In the genomic region with DNA sequence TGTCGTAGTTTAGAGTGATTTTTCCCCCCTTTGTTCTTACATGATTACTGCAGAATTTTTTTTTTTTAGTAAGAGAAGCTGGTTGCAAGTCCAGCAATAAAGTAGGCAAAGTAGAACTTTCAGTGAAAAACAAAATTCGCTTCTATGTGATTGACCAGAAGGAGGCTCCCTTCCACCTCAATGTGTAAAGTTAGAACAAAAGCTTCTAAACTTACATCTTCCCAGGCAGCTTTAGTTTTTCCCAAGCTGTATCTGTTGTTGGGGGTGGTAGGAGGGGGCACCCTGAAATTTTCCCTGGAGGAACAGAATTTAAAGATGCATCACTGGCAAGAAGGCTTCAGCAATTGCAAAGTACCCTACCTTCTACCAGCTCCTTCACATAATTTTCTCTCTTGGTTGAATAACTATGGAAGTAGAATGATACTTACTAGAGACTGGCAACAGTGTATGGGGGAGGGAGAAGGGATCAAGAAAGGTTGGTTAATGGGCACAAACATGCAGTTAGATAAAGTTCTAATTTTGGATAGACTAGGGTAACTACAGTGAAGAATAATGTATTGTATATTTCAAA, we compare ENCODE assay signal across 10 cellular contexts.
A peak's percentile ranks its signal among the peaks of the same experiment; 100 is the strongest.
DNase-seq lines count a peak whose midpoint lies in the region; TF ChIP-seq lines count a peak whose summit lies in the region.
"Had no signal": no experiment of that assay in that cellular context is flagged by ENCODE, and none has a peak within 500 bp of the region (broad histone marks: within the 10 kb centered on the region; RNA-seq: fewer than 3 reads in every experiment).

No MANE protein-coding gene starts in this region.

- H3K27ac Mint-ChIP-seq in glutamatergic neuron (ENCODE audit: unreplicated experiment) = no peak overlapping the region
- H3K27ac Mint-ChIP-seq in activated CD4-positive, alpha-beta memory T cell treated with anti-CD3 and anti-CD28 coated beads, Interleukin-2, amount 10 ng/mL, durations not matched to agents 7 days and 5 days = no peak overlapping the region
- H3K27ac Mint-ChIP-seq: CD4-positive, CD25-positive, alpha-beta regulatory T cell had no signal

- peaks cover 6% of the 10 kb centered on the region for H3K4me1 Mint-ChIP-seq in glutamatergic neuron (ENCODE audit: low read depth, unreplicated experiment)
- H3K4me1 Mint-ChIP-seq in activated CD4-positive, alpha-beta memory T cell treated with anti-CD3 and anti-CD28 coated beads, Interleukin-2, amount 10 ng/mL, durations not matched to agents 7 days and 5 days = no peaks in the 10 kb centered on the region
- H3K4me1 Mint-ChIP-seq: CD4-positive, CD25-positive, alpha-beta regulatory T cell had no signal

- DNase-seq in NCI-H2227 (lab: John Stamatoyannopoulos, UW; ENCODE audit: unreplicated experiment) = peak; percentile 14
- no peak for DNase-seq in NCI-H2227 treated with DMSO at 0.1 percent for 48 hours (lab: John Stamatoyannopoulos, UW)
- peak; percentile 37 for DNase-seq in RPMI7951 (ENCODE audit: low read depth)
- DNase-seq in glutamatergic neuron = no peak
- peak; percentile 51 for DNase-seq in smooth muscle cell of the brain vasculature (ENCODE audit: low read depth, low spot score)
- DNase-seq in stimulated activated CD4-positive, alpha-beta T cell treated with anti-CD3 and anti-CD28 coated beads, Interleukin-4, amount 100 ng/mL, for 24 hours = no peak
- no peak for DNase-seq in activated CD4-positive, alpha-beta memory T cell treated with anti-CD3 and anti-CD28 coated beads, Interleukin-2, amount 10 ng/mL, durations not matched to agents 7 days and 5 days
- no peak for DNase-seq in NK-92 treated with Interleukin-12 subunit alpha and Interleukin-12 subunit beta, amount 100 ng/mL, for 24 hours (lab: John Stamatoyannopoulos, UW)
- DNase-seq: CD4-positive, CD25-positive, alpha-beta regulatory T cell; NCI-H2171 had no signal

- TF ChIP-seq CTCF in glutamatergic neuron (IDR thresholded peaks at IDR 0.05; ENCODE audit: partially characterized antibody, unreplicated experiment) = peak; percentile 28

- CTCF ChIA-PET in activated CD4-positive, alpha-beta memory T cell treated with anti-CD3 and anti-CD28 coated beads, Interleukin-2, amount 10 ng/mL, durations not matched to agents 7 days and 5 days (lab: Charles Lee) = no interaction called here

- no peaks in the 10 kb centered on the region for H3K27me3 Mint-ChIP-seq in glutamatergic neuron (ENCODE audit: unreplicated experiment)
- no peaks in the 10 kb centered on the region for H3K27me3 Mint-ChIP-seq in activated CD4-positive, alpha-beta memory T cell treated with anti-CD3 and anti-CD28 coated beads, Interleukin-2, amount 10 ng/mL, durations not matched to agents 7 days and 5 days
- H3K27me3 Mint-ChIP-seq: CD4-positive, CD25-positive, alpha-beta regulatory T cell had no signal

- POLR2A ChIA-PET in activated CD4-positive, alpha-beta memory T cell treated with anti-CD3 and anti-CD28 coated beads, Interleukin-2, amount 10 ng/mL, durations not matched to agents 7 days and 5 days (lab: Charles Lee) = no interaction called here

- no peaks in the 10 kb centered on the region for H3K36me3 Mint-ChIP-seq in glutamatergic neuron (ENCODE audit: unreplicated experiment)
- no peaks in the 10 kb centered on the region for H3K36me3 Mint-ChIP-seq in activated CD4-positive, alpha-beta memory T cell treated with anti-CD3 and anti-CD28 coated beads, Interleukin-2, amount 10 ng/mL, durations not matched to agents 7 days and 5 days (ENCODE audit: low read depth)
- H3K36me3 Mint-ChIP-seq: CD4-positive, CD25-positive, alpha-beta regulatory T cell had no signal

- H3K4me3 Mint-ChIP-seq in glutamatergic neuron (ENCODE audit: unreplicated experiment) = no peak overlapping the region
- H3K4me3 Mint-ChIP-seq in activated CD4-positive, alpha-beta memory T cell treated with anti-CD3 and anti-CD28 coated beads, Interleukin-2, amount 10 ng/mL, durations not matched to agents 7 days and 5 days = no peak overlapping the region
- H3K4me3 Mint-ChIP-seq: CD4-positive, CD25-positive, alpha-beta regulatory T cell had no signal

- no peaks in the 10 kb centered on the region for H3K9me3 Mint-ChIP-seq in glutamatergic neuron (ENCODE audit: unreplicated experiment)
- no peaks in the 10 kb centered on the region for H3K9me3 Mint-ChIP-seq in activated CD4-positive, alpha-beta memory T cell treated with anti-CD3 and anti-CD28 coated beads, Interleukin-2, amount 10 ng/mL, durations not matched to agents 7 days and 5 days

Comparison
In these comparisons a context has a peak if more than half of its experiments do, and no peak if none do; other contexts are left out.
1. DNase-seq: peak in NCI-H2227 (single experiment), RPMI7951 (single experiment) and smooth muscle cell of the brain vasculature (single experiment); none in NCI-H2227 treated with DMSO at 0.1 percent for 48 hours (single experiment), glutamatergic neuron (single experiment), stimulated activated CD4-positive, alpha-beta T cell treated with anti-CD3 and anti-CD28 coated beads, Interleukin-4, amount 100 ng/mL, for 24 hours (single experiment), activated CD4-positive, alpha-beta memory T cell treated with anti-CD3 and anti-CD28 coated beads, Interleukin-2, amount 10 ng/mL, durations not matched to agents 7 days and 5 days (single experiment) and NK-92 treated with Interleukin-12 subunit alpha and Interleukin-12 subunit beta, amount 100 ng/mL, for 24 hours (single experiment).